Comparison of ENCODE assay signal across 8 cellular contexts in the genomic region with DNA sequence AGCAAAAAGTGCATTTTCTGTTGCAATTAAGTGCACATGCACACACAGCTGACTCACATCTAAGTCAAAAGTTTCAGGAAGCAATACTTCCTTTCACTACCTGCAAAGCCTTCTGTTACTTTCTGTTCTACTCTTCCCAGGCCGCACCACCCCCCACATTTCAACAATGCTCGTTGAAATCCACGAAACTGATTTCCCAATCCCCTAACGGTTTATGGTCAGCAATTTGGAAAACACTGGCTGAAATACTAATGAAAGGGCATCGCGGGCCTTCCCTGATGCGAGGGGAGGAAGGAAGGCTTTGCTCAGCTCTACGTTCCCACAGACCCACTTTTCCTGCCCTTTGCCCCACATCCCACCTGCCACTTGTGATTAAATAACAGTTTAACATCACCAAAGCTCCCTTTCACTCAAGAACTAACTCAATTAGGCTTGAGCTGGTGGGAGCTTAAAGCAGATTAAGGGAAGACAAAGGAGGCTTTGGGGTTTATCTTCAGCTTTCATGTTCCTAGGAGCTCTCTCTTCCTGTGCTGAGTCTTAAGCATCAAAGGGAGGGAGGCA.
DNase-seq lines count a peak whose midpoint lies in the region; ATAC-seq and TF ChIP-seq lines count a peak whose summit lies in the region.

No MANE protein-coding gene starts in this region.

- H3K9me3 Mint-ChIP-seq in neural crest cell = no peaks in the 10 kb centered on the region

- intact Hi-C loops in esophagus squamous epithelium (cut with DNase I) = no loop called here

- WGBS in esophagus squamous epithelium, 2 donors = 20 to 53% methylated on average over 8 of the region's 8 CpGs

- TF ChIP-seq CTCF in cardiac fibroblast (IDR thresholded peaks at IDR 0.05; ENCODE audit: low read depth, low read length) (no peak), neural crest cell (conservative IDR thresholded peaks at IDR 0.05) (no peak), esophagus squamous epithelium (IDR thresholded peaks at IDR 0.05) (no peak)

- peak overlapping the region; percentile 39 for H3K4me3 Mint-ChIP-seq in neural crest cell

- no peaks in the 10 kb centered on the region for H3K36me3 ChIP-seq in esophagus squamous epithelium

- no peak for TF ChIP-seq POLR2A in esophagus squamous epithelium (IDR thresholded peaks at IDR 0.05)

- peak; percentile 79 for ATAC-seq in GM18867 (IDR thresholded peaks at IDR 0.05; ENCODE audit: unreplicated experiment)

- H3K4me1 ChIP-seq in esophagus squamous epithelium = peaks cover 0 to 28% (median 8%) of the 10 kb centered on the region in 3 donors

- no peaks in the 10 kb centered on the region for H3K36me3 Mint-ChIP-seq in neural crest cell (ENCODE audit: low read depth)

- peak overlapping the region in 2 of 4 donors; percentile 29 to 76 for H3K27ac ChIP-seq in esophagus squamous epithelium

- H3K27me3 Mint-ChIP-seq in neural crest cell (ENCODE audit: low read depth) = peaks cover 3% of the 10 kb centered on the region

- peak; percentile 100 for DNase-seq in NCI-H82 (lab: John Stamatoyannopoulos, UW)
- peak; percentile 75 to 90 for DNase-seq in cardiac fibroblast (ENCODE audit: low read depth in 2 of 2)
- DNase-seq in neural crest cell (ENCODE audit: low read depth, low spot score) = no peak
- DNase-seq in NCI-H2029 (lab: John Stamatoyannopoulos, UW) = no peak
- DNase-seq in hippocampal formation (lab: John Stamatoyannopoulos, UW) = no peak
- no peak for DNase-seq in esophagus squamous epithelium (lab: John Stamatoyannopoulos, UW)
- DNase-seq in hypothalamus (lab: John Stamatoyannopoulos, UW) = no peak

- H3K9me3 ChIP-seq in esophagus squamous epithelium = no peaks in the 10 kb centered on the region

- H3K27ac Mint-ChIP-seq in neural crest cell (ENCODE audit: unreplicated experiment) = peak overlapping the region; percentile 96

- H3K27me3 ChIP-seq in esophagus squamous epithelium = no peaks in the 10 kb centered on the region

- no peak overlapping the region for H3K4me3 ChIP-seq in cardiac fibroblast (replicated peaks in 1 of 2; ENCODE audit: low read depth in 2 of 2, low read length in 2 of 2)
- peak overlapping the region in 1 of 4 donors; percentile 19 for H3K4me3 ChIP-seq in esophagus squamous epithelium

- peaks cover 62% of the 10 kb centered on the region for H3K4me1 Mint-ChIP-seq in neural crest cell

Comparison
In these comparisons a context has a peak if more than half of its experiments do, and no peak if none do; other contexts are left out.
1. DNase-seq: peak in NCI-H82 (single experiment) and cardiac fibroblast (2 of 2); none in neural crest cell (single experiment), NCI-H2029 (single experiment), hippocampal formation (0 of 2), esophagus squamous epithelium (single experiment) and hypothalamus (0 of 51).